In genomic region chr4:177191586-177191985, GRCh38 we compare ENCODE assay signal across 1 cellular context.
TF ChIP-seq lines count a peak whose summit lies in the region.

No MANE protein-coding gene starts in this region.

TF ChIP-seq in H1, 55 proteins besides CTCF, POLR2A, EP300 and RAD21:
- TF ChIP-seq KDM4A (IDR thresholded peaks at IDR 0.05; ENCODE audit: low read depth, low read length, severe bottlenecking), result no peak
- no peak for TF ChIP-seq JUND (IDR thresholded peaks at IDR 0.05; ENCODE audit: low read length)
- TF ChIP-seq TBP (IDR thresholded peaks at IDR 0.05; ENCODE audit: low read depth, low read length), result no peak
- 0 out of 2 replicates have a peak, but pooled peaks have one; percentile 51 for TF ChIP-seq SP1 (IDR thresholded peaks at IDR 0.05; ENCODE audit: low read depth, low read length)
- TF ChIP-seq HDAC2 (IDR thresholded peaks at IDR 0.05; ENCODE audit: borderline replicate concordance in 1 of 2, low read depth in 2 of 2, low read length in 2 of 2), result no peak; a peak in 1 of 4 replicates
- peak; percentile 63 for TF ChIP-seq NANOG (IDR thresholded peaks at IDR 0.05; ENCODE audit: insufficient read depth, low read depth, low read length, poor library complexity, severe bottlenecking)
- no peak for TF ChIP-seq GTF2F1 (IDR thresholded peaks at IDR 0.05; ENCODE audit: borderline replicate concordance, low read depth, low read length)
- TF ChIP-seq, protein P1, sequence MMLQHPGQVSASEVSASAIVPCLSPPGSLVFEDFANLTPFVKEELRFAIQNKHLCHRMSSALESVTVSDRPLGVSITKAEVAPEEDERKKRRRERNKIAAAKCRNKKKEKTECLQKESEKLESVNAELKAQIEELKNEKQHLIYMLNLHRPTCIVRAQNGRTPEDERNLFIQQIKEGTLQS (IDR thresholded peaks at IDR 0.05; ENCODE audit: insufficient read depth, low read depth, low read length), result no peak
- no peak for TF ChIP-seq POLR2AphosphoS5 (IDR thresholded peaks at IDR 0.05; ENCODE audit: low read depth, low read length)
- TF ChIP-seq KDM5A (IDR thresholded peaks at IDR 0.05; ENCODE audit: low read length), result no peak
- no peak for TF ChIP-seq KDM1A (IDR thresholded peaks at IDR 0.05; ENCODE audit: borderline replicate concordance, low read length)
